In genomic region chr18:78457011-78457410, GRCh38 we compare ENCODE assay signal across 28 cellular contexts.
"Had no signal": no experiment of that assay in that cellular context is flagged by ENCODE, and none has a peak within 500 bp of the region (broad histone marks: within the 10 kb centered on the region; RNA-seq: fewer than 3 reads in every experiment).

No MANE protein-coding gene starts in this region.

- H3K36me3 ChIP-seq: neural progenitor cell, ovary, right lobe of liver, sigmoid colon, stomach, thoracic aorta, thyroid gland, tibial nerve, upper lobe of left lung, vagina had no signal

- H2AFZ ChIP-seq: neural progenitor cell, parathyroid adenoma had no signal

- H3K4me1 Mint-ChIP-seq: natural killer cell; nephron; stimulated activated effector memory CD8-positive, alpha-beta T cell treated with anti-CD3 and anti-CD28 coated beads, Interleukin-12 subunit alpha, Interleukin-12 subunit beta, amount 100 ng/mL, for 72 hours; stimulated activated naive B cell treated with anti-CD40 and anti-IgM and Interleukin-4, amounts not matched to agents 10 μg/mL and 1 μg/mL and 100 μg/mL, for 72 hours had no signal

- H3K27ac Mint-ChIP-seq: natural killer cell; nephron; neural progenitor cell; progenitor cell of endocrine pancreas; stimulated activated effector memory CD8-positive, alpha-beta T cell treated with anti-CD3 and anti-CD28 coated beads, Interleukin-12 subunit alpha, Interleukin-12 subunit beta, amount 100 ng/mL, for 72 hours; stimulated activated naive B cell treated with anti-CD40 and anti-IgM and Interleukin-4, amounts not matched to agents 10 μg/mL and 1 μg/mL and 100 μg/mL, for 72 hours; stimulated activated naive CD8-positive, alpha-beta T cell treated with anti-CD3 and anti-CD28 coated beads, Interleukin-15, Interleukin-2, amounts not matched to agents 100 ng/mL and 50 ng/mL, for 24 hours had no signal

- H3K27ac ChIP-seq: neural progenitor cell, ovary, parathyroid adenoma, psoas muscle, right lobe of liver, sigmoid colon, stomach, thoracic aorta, thyroid gland, tibial nerve, upper lobe of left lung, vagina had no signal

- H3K4me2 ChIP-seq: neural progenitor cell had no signal

- H3K9ac ChIP-seq: neural progenitor cell, parathyroid adenoma had no signal

- H3K4me3 Mint-ChIP-seq: natural killer cell; nephron; neural progenitor cell; stimulated activated effector memory CD8-positive, alpha-beta T cell treated with anti-CD3 and anti-CD28 coated beads, Interleukin-12 subunit alpha, Interleukin-12 subunit beta, amount 100 ng/mL, for 72 hours; stimulated activated naive B cell treated with anti-CD40 and anti-IgM and Interleukin-4, amounts not matched to agents 10 μg/mL and 1 μg/mL and 100 μg/mL, for 72 hours; stimulated activated naive CD8-positive, alpha-beta T cell treated with anti-CD3 and anti-CD28 coated beads, Interleukin-15, Interleukin-2, amounts not matched to agents 100 ng/mL and 50 ng/mL, for 24 hours had no signal

- ATAC-seq: natural killer cell; psoas muscle; right cardiac atrium; right lobe of liver; stimulated activated effector memory CD8-positive, alpha-beta T cell treated with anti-CD3 and anti-CD28 coated beads, Interleukin-12 subunit alpha, Interleukin-12 subunit beta, amount 100 ng/mL, for 72 hours; stimulated activated naive B cell treated with anti-CD40 and anti-IgM and Interleukin-4, amounts not matched to agents 10 μg/mL and 1 μg/mL and 100 μg/mL, for 72 hours had no signal

- H3K79me2 ChIP-seq: parathyroid adenoma had no signal

- H3K27me3 ChIP-seq: neural progenitor cell, ovary, right lobe of liver, sigmoid colon, stomach, thyroid gland, tibial nerve, upper lobe of left lung, vagina had no signal

- H3K4me1 ChIP-seq: neural progenitor cell, parathyroid adenoma, psoas muscle, right lobe of liver, sigmoid colon, stomach, thyroid gland, tibial nerve, upper lobe of left lung, vagina had no signal

- H3K36me3 Mint-ChIP-seq: natural killer cell; neural progenitor cell; stimulated activated effector memory CD8-positive, alpha-beta T cell treated with anti-CD3 and anti-CD28 coated beads, Interleukin-12 subunit alpha, Interleukin-12 subunit beta, amount 100 ng/mL, for 72 hours; stimulated activated naive B cell treated with anti-CD40 and anti-IgM and Interleukin-4, amounts not matched to agents 10 μg/mL and 1 μg/mL and 100 μg/mL, for 72 hours had no signal

- H3K27me3 Mint-ChIP-seq: stimulated activated naive B cell treated with anti-CD40 and anti-IgM and Interleukin-4, amounts not matched to agents 10 μg/mL and 1 μg/mL and 100 μg/mL, for 72 hours; stimulated activated naive CD8-positive, alpha-beta T cell treated with anti-CD3 and anti-CD28 coated beads, Interleukin-15, Interleukin-2, amounts not matched to agents 100 ng/mL and 50 ng/mL, for 24 hours had no signal

- H3K9me3 Mint-ChIP-seq: neural progenitor cell had no signal

- H3K9me3 ChIP-seq: psoas muscle, right lobe of liver, stomach, thoracic aorta, thyroid gland, upper lobe of left lung, vagina had no signal

- H3K4me3 ChIP-seq: neural progenitor cell, ovary, psoas muscle, right lobe of liver, sigmoid colon, stomach, thoracic aorta, thyroid gland, tibial nerve, upper lobe of left lung, vagina had no signal

- DNase-seq: natural killer cell; occipital lobe; ovary; posterior cingulate gyrus; psoas muscle; right cardiac atrium; right lobe of liver; sigmoid colon; small intestine; stimulated activated CD4-positive, alpha-beta T cell treated with anti-CD3 and anti-CD28 coated beads, Interleukin-15, amount 100 ng/mL, for 24 hours; stimulated activated CD4-positive, alpha-beta T cell treated with anti-CD3 and anti-CD28 coated beads, Interleukin-2, amount 100 ng/mL, for 24 hours; stimulated activated CD4-positive, alpha-beta T cell treated with anti-CD3 and anti-CD28 coated beads, Interleukin-2, amount 100 ng/mL, for 48 hours; stimulated activated CD4-positive, alpha-beta T cell treated with anti-CD3 and anti-CD28 coated beads, Interleukin-4, amount 100 ng/mL, for 24 hours; stimulated activated naive B cell treated with anti-CD40 and anti-IgM and Interleukin-4, amounts not matched to agents 10 μg/mL and 1 μg/mL and 100 μg/mL, for 72 hours; stimulated activated naive CD4-positive, alpha-beta T cell treated with Interleukin-2 at 50 U/mL for 16 hours; stomach; thyroid gland; trophoblast cell; upper lobe of left lung had no signal
